ENCODE assay signal across 14 cellular contexts in genomic region chr17:1977583-1978395, GRCh38. TPM values are rescaled to one million over a fixed set of nuclear protein-coding genes. Genes with fewer than 3 reads are reported as not detected.
DNase-seq lines count a peak whose midpoint lies in the region.
"Had no signal": no experiment of that assay in that cellular context is flagged by ENCODE, and none has a peak within 500 bp of the region (broad histone marks: within the 10 kb centered on the region; RNA-seq: fewer than 3 reads in every experiment).

No MANE protein-coding gene starts in this region.

- WGBS in mesendoderm (ENCODE audit: extremely low coverage, insufficient coverage, low lambda C conversion rate) = no CpG with 5 or more reads among the region's 55 CpGs

- H3K4ac ChIP-seq in mesendoderm (ENCODE audit: low read depth, low read length) = no peak overlapping the region

- H4K8ac ChIP-seq in mesendoderm (ENCODE audit: low read depth, low read length) = no peak overlapping the region

- no peak overlapping the region for H3K4me3 ChIP-seq in mesendoderm (ENCODE audit: low read length)
- H3K4me3 ChIP-seq: GM12878, psoas muscle had no signal

- H2BK5ac ChIP-seq in mesendoderm (ENCODE audit: low read length) = no peak overlapping the region

- peak in 2 of 3 experiments; percentile 53 to 72 for DNase-seq in NCI-H1417 (lab: John Stamatoyannopoulos, UW)
- no peak for DNase-seq in NCI-H1417 treated with DMSO at 0.1 percent for 48 hours (lab: John Stamatoyannopoulos, UW)
- DNase-seq in G401 (ENCODE audit: low spot score) = peak; percentile 77
- peak; percentile 66 for DNase-seq in cerebellar cortex (ENCODE audit: low spot score)
- DNase-seq in mesendoderm = peak; percentile 83
- DNase-seq in ecto neural progenitor cell (ENCODE audit: low spot score) = no peak
- no peak for DNase-seq in NCI-H2171 (lab: John Stamatoyannopoulos, UW)
- DNase-seq in hippocampal formation (lab: John Stamatoyannopoulos, UW) = no peak
- DNase-seq: 8988T, kidney glomerular epithelial cell, NCI-H510A treated with DMSO at 0.1 percent for 48 hours, psoas muscle, WERI-Rb-1 had no signal

- no peaks in the 10 kb centered on the region for H3K27me3 ChIP-seq in mesendoderm (ENCODE audit: insufficient read depth, low read length, poor library complexity)

- H2BK120ac ChIP-seq in mesendoderm (ENCODE audit: low read depth, low read length) = no peak overlapping the region

- no peak overlapping the region for H3K23ac ChIP-seq in mesendoderm (ENCODE audit: low read length)

- no peak overlapping the region for H2AK5ac ChIP-seq in mesendoderm (ENCODE audit: low read length)

- H3K27ac ChIP-seq in mesendoderm (ENCODE audit: low read depth, low read length) = no peak overlapping the region
- H3K27ac ChIP-seq: psoas muscle, WERI-Rb-1 had no signal

- no peaks in the 10 kb centered on the region for H3K4me1 ChIP-seq in mesendoderm (ENCODE audit: control insufficient read depth, low read depth, low read length)

- H3K4me2 ChIP-seq in mesendoderm (ENCODE audit: low read length) = no peak overlapping the region

- H3K18ac ChIP-seq in mesendoderm (ENCODE audit: low read length) = no peak overlapping the region

- no peak overlapping the region for H3K56ac ChIP-seq in mesendoderm (ENCODE audit: low read length)

- H3K36me3 ChIP-seq in mesendoderm (ENCODE audit: control insufficient read depth, insufficient read depth, low read length) = no peaks in the 10 kb centered on the region
- H3K36me3 ChIP-seq: WERI-Rb-1 had no signal

- H4K5ac ChIP-seq in mesendoderm (ENCODE audit: low read length) = no peak overlapping the region

- no peak overlapping the region for H2BK15ac ChIP-seq in mesendoderm (replicated peaks; ENCODE audit: low read depth)

- no peaks in the 10 kb centered on the region for H3K79me2 ChIP-seq in mesendoderm (ENCODE audit: control insufficient read depth, insufficient read depth, low read length)

- in situ Hi-C loops in G401 (cut with HindIII; ENCODE audit: low sequenced_read_pairs) = no loop called here

- no peaks in the 10 kb centered on the region for H3K79me1 ChIP-seq in mesendoderm (ENCODE audit: low read length)

- no peak overlapping the region for H3K9ac ChIP-seq in mesendoderm (ENCODE audit: low read length)

RNA-seq across cellular contexts. Expression of gene RTN4RL1, which starts 47.3 kb away (rescaled TPM):
- total RNA-seq in G401 (2014; rRNA removed; shearing (Covaris generic)) = 65.0 and 65.6 TPM in 2 replicates
- 0.20 TPM for polyA plus RNA-seq in mesendoderm (2013, experiment 1 of 2)
- polyA plus RNA-seq in mesendoderm (2013, experiment 2 of 2) = 0.14 TPM

RNA-seq across cellular contexts. Expression of gene DPH1, which starts 52.2 kb away (rescaled TPM):
- 48.8 and 56.7 TPM in 2 replicates for total RNA-seq in G401 (2014; rRNA removed; shearing (Covaris generic))
- 20.0 TPM for polyA plus RNA-seq in mesendoderm (2013, experiment 1 of 2)
- polyA plus RNA-seq in mesendoderm (2013, experiment 2 of 2) = 19.3 TPM

Comparison
In these comparisons a context has a peak if more than half of its experiments do, and no peak if none do; other contexts are left out.
1. DNase-seq: peak in NCI-H1417 (2 of 3), G401 (single experiment), cerebellar cortex (single experiment) and mesendoderm (single experiment); none in NCI-H1417 treated with DMSO at 0.1 percent for 48 hours (single experiment), ecto neural progenitor cell (single experiment), NCI-H2171 (single experiment) and hippocampal formation (0 of 2).